Comparison of ENCODE assay signal across 30 cellular contexts in the genomic region with DNA sequence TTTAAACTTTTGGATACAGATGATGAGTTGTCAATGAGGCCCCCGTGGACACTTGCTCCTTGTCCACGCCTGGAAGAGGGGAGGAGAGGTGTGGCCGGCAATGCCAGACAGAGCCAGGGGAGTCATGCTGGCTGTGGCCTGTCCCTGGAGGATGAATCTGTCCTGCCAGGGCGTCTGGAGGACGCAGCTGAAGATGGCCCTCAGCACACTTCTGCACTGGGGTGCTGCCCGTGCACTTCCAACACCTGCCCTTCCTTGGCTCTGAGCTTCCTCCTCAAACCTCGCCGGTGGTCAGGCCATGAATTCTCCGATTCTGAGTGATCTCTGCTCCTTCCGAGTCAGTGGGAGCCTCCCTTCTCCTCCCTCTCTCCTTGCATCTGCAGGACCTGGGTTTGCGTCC. TPM values are rescaled to one million over a fixed set of nuclear protein-coding genes. Genes with fewer than 3 reads are reported as not detected.
"Had no signal": no experiment of that assay in that cellular context is flagged by ENCODE, and none has a peak within 500 bp of the region (broad histone marks: within the 10 kb centered on the region; RNA-seq: fewer than 3 reads in every experiment).

No MANE protein-coding gene starts in this region.

- H3K36me3 ChIP-seq: esophagus muscularis mucosa, gastrocnemius medialis, WERI-Rb-1 had no signal

- H3K9me3 ChIP-seq: body of pancreas, esophagus muscularis mucosa, gastrocnemius medialis had no signal

- H3K27ac ChIP-seq: body of pancreas, esophagus muscularis mucosa, foreskin keratinocyte, gastrocnemius medialis, WERI-Rb-1 had no signal

- H3K27me3 ChIP-seq: body of pancreas had no signal

- DNase-seq: activated B cell treated with CpG ODN at 0.5 μM for 24 hours; activated CD4-positive, alpha-beta T cell treated with anti-CD3 and anti-CD28 coated beads for 48 hours; activated CD4-positive, alpha-beta T cell treated with anti-CD3 and anti-CD28 coated beads, Interleukin-2, amount 50 U/mL, for 1 hour; activated CD4-positive, alpha-beta T cell treated with anti-CD3 and anti-CD28 coated beads, Interleukin-2, amount 50 U/mL, for 48 hours; activated CD8-positive, alpha-beta memory T cell treated with anti-CD3 and anti-CD28 coated beads for 24 hours; activated CD8-positive, alpha-beta T cell treated with anti-CD3 and anti-CD28 coated beads for 36 hours; activated gamma-delta T cell; activated naive CD4-positive, alpha-beta T cell treated with anti-CD3 and anti-CD28 coated beads, Interleukin-2, amount 50 U/mL, for 16 hours; activated naive CD4-positive, alpha-beta T cell treated with Interleukin-2 at 50 U/mL for 16 hours; activated T-cell treated with anti-CD3 and anti-CD28 coated beads, Interleukin-2, amount 50 U/mL, for 4 hours; amniotic stem cell; anterior cingulate cortex; body of pancreas; caudate nucleus; cortex of kidney; dermis blood vessel endothelial cell; effector CD4-positive, alpha-beta T cell; effector memory CD8-positive, alpha-beta T cell; erythroblast; foreskin keratinocyte; gastrocnemius medialis; glutamatergic neuron; T-helper 1 cell; T-helper 17 cell; T1000; WERI-Rb-1 had no signal

- H3K4me1 ChIP-seq: body of pancreas, foreskin keratinocyte, gastrocnemius medialis had no signal

- H3K4me3 ChIP-seq: body of pancreas, esophagus muscularis mucosa, gastrocnemius medialis had no signal

- ATAC-seq: activated CD4-positive, CD25-positive, alpha-beta regulatory T cell treated with anti-CD3 and anti-CD28 coated beads, Interleukin-2, amount 50 U/mL, for 24 hours; activated CD8-positive, alpha-beta T cell treated with anti-CD3 and anti-CD28 coated beads for 36 hours; activated T-cell treated with anti-CD3 and anti-CD28 coated beads, Interleukin-2, amount 50 U/mL, for 4 hours; activated T-helper 17 cell treated with anti-CD3 and anti-CD28 coated beads, Interleukin-2, amount 50 U/mL, for 72 hours; body of pancreas; effector memory CD8-positive, alpha-beta T cell; foreskin keratinocyte; gastrocnemius medialis; T-helper 17 cell had no signal

RNA-seq across cellular contexts. Expression of a gene that starts 56.4 kb away (rescaled TPM):
- total RNA-seq: activated B cell treated with CpG ODN at 0.5 μM for 24 hours; activated CD8-positive, alpha-beta T cell treated with anti-CD3 and anti-CD28 coated beads for 36 hours; activated T-cell treated with anti-CD3 and anti-CD28 coated beads, Interleukin-2, amount 50 U/mL, for 4 hours; activated T-helper 17 cell treated with anti-CD3 and anti-CD28 coated beads, Interleukin-2, amount 50 U/mL, for 72 hours; chondrocyte; gastrocnemius medialis; T-helper 17 cell had no signal
